ENCODE assay signal across 19 cellular contexts in genomic region chr9:130356033-130356432, GRCh38.
A peak's percentile ranks its signal among the peaks of the same experiment; 100 is the strongest.
DNase-seq lines count a peak whose midpoint lies in the region; ATAC-seq, FAIRE-seq and TF ChIP-seq lines count a peak whose summit lies in the region.
"Had no signal": no experiment of that assay in that cellular context is flagged by ENCODE, and none has a peak within 500 bp of the region (broad histone marks: within the 10 kb centered on the region; RNA-seq: fewer than 3 reads in every experiment).

No MANE protein-coding gene starts in this region.

- no peak overlapping the region for H3K9ac ChIP-seq in BLaER1 treated with 17β-estradiol and CSF1 and Interleukin-3, amounts not matched to agents 10 nM and 100 nM
- no peak overlapping the region for H3K9ac ChIP-seq in H1 (replicated peaks in 1 of 4; ENCODE audit: extremely low read depth in 1 of 4, low read depth in 3 of 4, low read length in 3 of 4)

- no peak overlapping the region for H3K27ac ChIP-seq in BLaER1 treated with 17β-estradiol and CSF1 and Interleukin-3, amounts not matched to agents 10 nM and 100 nM
- H3K27ac ChIP-seq in HEK293 (ENCODE audit: extremely low read depth, low read depth, low read length) (no peak overlapping the region), H1 (ENCODE audit: low read depth, low read length) (no peak overlapping the region)
- H3K27ac ChIP-seq: C4-2B had no signal

- no peak overlapping the region for H2BK20ac ChIP-seq in H1 (ENCODE audit: low read length)

- no peak overlapping the region for H3K56ac ChIP-seq in H1 (replicated peaks; ENCODE audit: insufficient read length, low read depth, low read length)

- DNase-seq in H1 (ENCODE audit: low read depth in 1 of 2, low spot score in 2 of 2) (no peak), DMS79 treated with DMSO at 0.1 percent for 48 hours (lab: John Stamatoyannopoulos, UW) (no peak), G401 (ENCODE audit: low spot score) (no peak)
- DNase-seq: Caco-2; CD4-positive, CD25-positive, alpha-beta regulatory T cell; CD8-positive, alpha-beta T cell; DMS153; EL; GF-D8; GOT3; H9; HFFc6 had no signal

- no peak for FAIRE-seq in H1 (lab: Jason Lieb, UNC)
- FAIRE-seq: GM12891, GM18507 had no signal

- H2BK5ac ChIP-seq in H1 (ENCODE audit: low read depth, low read length): no peak overlapping the region

- H3K23me2 ChIP-seq in H1 (ENCODE audit: low read depth, low read length): peaks cover 13% of the 10 kb centered on the region; the same call in 1 of the 2 replicates

- no peak overlapping the region for H3K4ac ChIP-seq in H1 (replicated peaks; ENCODE audit: insufficient read length, low read depth, low read length)

- no peak overlapping the region for H3K4me3 ChIP-seq in BLaER1 treated with 17β-estradiol and CSF1 and Interleukin-3, amounts not matched to agents 10 nM and 100 nM
- no peak overlapping the region for H3K4me3 ChIP-seq in HEK293 (ENCODE audit: low read depth, low read length)
- no peak overlapping the region for H3K4me3 ChIP-seq in H1 (ENCODE audit: extremely low read depth in 1 of 4, insufficient read depth in 2 of 4, low read depth in 3 of 4, low read length in 4 of 4)

- 89% methylated on average over 13 of the region's 13 CpGs; no CpG with 5 or more reads in 1 of the 2 experiments for WGBS in H1 (ENCODE audit: extremely low coverage in 1 of 2, insufficient coverage in 1 of 2, insufficient read length in 1 of 2, insufficient replicate concordance in 2 of 2, low coverage in 1 of 2, low lambda C conversion rate in 2 of 2, missing lambda C conversion rate in 1 of 2), 2 experiments

- H4K20me1 ChIP-seq in BLaER1 treated with 17β-estradiol and CSF1 and Interleukin-3, amounts not matched to agents 10 nM and 100 nM: no peaks in the 10 kb centered on the region
- H4K20me1 ChIP-seq in H1 (replicated peaks in 1 of 2; ENCODE audit: control insufficient read depth in 1 of 2, insufficient read depth in 2 of 2, low read length in 2 of 2): peaks cover 0 to 1% of the 10 kb centered on the region in 2 experiments

- H3K36me3 ChIP-seq in BLaER1 treated with 17β-estradiol and CSF1 and Interleukin-3, amounts not matched to agents 10 nM and 100 nM: no peaks in the 10 kb centered on the region
- H3K36me3 ChIP-seq in HEK293 (ENCODE audit: control insufficient read depth in 2 of 2, insufficient read depth in 1 of 2, low read length in 2 of 2) (no peaks in the 10 kb centered on the region), H1 (ENCODE audit: control insufficient read depth in 2 of 4, insufficient read depth in 4 of 4, low read length in 3 of 4) (no peaks in the 10 kb centered on the region; a peak in 1 of 8 replicates)

- POLR2A ChIA-PET in HEK293 (lab: Yijun Ruan, JAX) (no interaction called here), H1 (lab: Charles Lee; ENCODE audit: partially characterized antibody) (interaction anchor here (1.3 to 1.9 kb wide), 2 partner anchors 9 to 14 kb away, joined by 5 to 6 read pairs; no protein-coding TSS in a partner anchor)

- in situ Hi-C loops in G401 (cut with HindIII; ENCODE audit: low sequenced_read_pairs): no loop called here

- no peak overlapping the region for H3K23ac ChIP-seq in H1 (ENCODE audit: insufficient read length)

- H3K4me1 ChIP-seq in BLaER1 treated with 17β-estradiol and CSF1 and Interleukin-3, amounts not matched to agents 10 nM and 100 nM: peaks cover 17 to 46% (median 34%) of the 10 kb centered on the region in 10 experiments
- H3K4me1 ChIP-seq in HEK293 (ENCODE audit: control insufficient read depth, insufficient read depth, low read length) (no peaks in the 10 kb centered on the region), H1 (replicated peaks in 1 of 4; ENCODE audit: control insufficient read depth in 3 of 4, insufficient read depth in 4 of 4, low read length in 3 of 4) (no peaks in the 10 kb centered on the region)
- H3K4me1 ChIP-seq: Caco-2 had no signal

- TF ChIP-seq CTCF in HEK293 (tag by site-specific recombination; IDR thresholded peaks at IDR 0.05): no peak
- TF ChIP-seq CTCF in H1 (IDR thresholded peaks at IDR 0.05; ENCODE audit: control extremely low read depth in 1 of 3, insufficient read depth in 1 of 3, low read depth in 1 of 3, low read length in 3 of 3): no peak

- no peak overlapping the region for H2BK15ac ChIP-seq in H1 (ENCODE audit: low read length)

- H2AK5ac ChIP-seq in H1 (ENCODE audit: low read depth, low read length): no peak overlapping the region

- no peak for TF ChIP-seq POLR2A in H1 (IDR thresholded peaks at IDR 0.05; ENCODE audit: control extremely low read depth in 1 of 2, low read depth in 2 of 2, low read length in 2 of 2)

- H3K9me3 ChIP-seq in BLaER1 treated with 17β-estradiol and CSF1 and Interleukin-3, amounts not matched to agents 10 nM and 100 nM (replicated peaks in 1 of 11): peaks cover 0 to 19% (median 11%) of the 10 kb centered on the region in 11 experiments; a peak in 11 of 22 replicates
- H3K9me3 ChIP-seq in HEK293 (ENCODE audit: control insufficient read depth, insufficient read depth, low read depth, low read length) (no peaks in the 10 kb centered on the region), H1 (ENCODE audit: insufficient read depth in 2 of 2, low read depth in 1 of 2, low read length in 1 of 2) (no peaks in the 10 kb centered on the region)
- H3K9me3 ChIP-seq: Caco-2 had no signal

- H3K18ac ChIP-seq in H1 (ENCODE audit: extremely low read depth, low read length): no peak overlapping the region

- H4K91ac ChIP-seq in H1 (replicated peaks; ENCODE audit: insufficient read length, low read length): no peak overlapping the region

- H3K4me2 ChIP-seq in BLaER1 treated with 17β-estradiol and CSF1 and Interleukin-3, amounts not matched to agents 10 nM and 100 nM: peak overlapping the region in 6 of 11 experiments; percentile 1 to 45 (median 14); a peak in 8 of 22 replicates
- no peak overlapping the region for H3K4me2 ChIP-seq in H1 (ENCODE audit: insufficient read depth in 1 of 2, low read depth in 2 of 2, low read length in 2 of 2)

- no peak overlapping the region for H2BK120ac ChIP-seq in H1 (replicated peaks; ENCODE audit: low read depth, low read length)

- CTCF ChIA-PET in HEK293 (lab: Yijun Ruan, JAX) (interaction anchor here (0.6 kb wide), 1 partner anchor 92 kb away, joined by 3 read pairs; no protein-coding TSS in a partner anchor), H1 (lab: Charles Lee; ENCODE audit: partially characterized antibody) (interaction anchor here (0.6 to 1.3 kb wide), 6 partner anchors 15 to 232 kb away, joined by 3 to 4 read pairs (median 3); no protein-coding TSS in a partner anchor)

- H3K14ac ChIP-seq in H1 (ENCODE audit: insufficient read length): no peak overlapping the region

- no peak for TF ChIP-seq RAD21 in H1 (IDR thresholded peaks at IDR 0.05 in 1 of 2, conservative IDR thresholded peaks at IDR 0.05 in 1 of 2; ENCODE audit: low read depth in 2 of 2, low read length in 2 of 2)

- no peak overlapping the region for H2BK12ac ChIP-seq in H1 (ENCODE audit: low read depth, low read length)

- H2AFZ ChIP-seq in H1 (ENCODE audit: low read length): no peak overlapping the region

- 0 out of 2 replicates have a peak overlapping the region, but pooled peaks have one; percentile 35 for H4K8ac ChIP-seq in H1 (ENCODE audit: extremely low read depth, insufficient read depth, low read length)

- H3K27me3 ChIP-seq in BLaER1 treated with 17β-estradiol and CSF1 and Interleukin-3, amounts not matched to agents 10 nM and 100 nM: no peaks in the 10 kb centered on the region
- no peaks in the 10 kb centered on the region for H3K27me3 ChIP-seq in H1 (replicated peaks in 1 of 4; ENCODE audit: control insufficient read depth in 3 of 4, extremely low read depth in 1 of 4, insufficient read depth in 3 of 4, low read length in 3 of 4)

- H3K79me2 ChIP-seq in H1 (ENCODE audit: control insufficient read depth in 1 of 2, insufficient read depth in 2 of 2, low read length in 2 of 2): no peaks in the 10 kb centered on the region

- no peaks in the 10 kb centered on the region for H3K79me1 ChIP-seq in H1 (ENCODE audit: low read depth, low read length)

- TF ChIP-seq EP300 in H1 (IDR thresholded peaks at IDR 0.05; ENCODE audit: borderline replicate concordance in 1 of 2, low read depth in 2 of 2, low read length in 2 of 2): no peak

- no peak for ATAC-seq in GM21528 (IDR thresholded peaks at IDR 0.05; ENCODE audit: low FRiP score, unreplicated experiment)
- ATAC-seq: CD8-positive, alpha-beta T cell; HCT116 had no signal

- no peak overlapping the region for H4K5ac ChIP-seq in H1 (ENCODE audit: insufficient read length, low read depth, low read length)

TF ChIP-seq in HEK293, 187 proteins besides CTCF, POLR2A, EP300 and RAD21:
- TF ChIP-seq ZNF175 (tag by site-specific recombination; IDR thresholded peaks at IDR 0.05): no peak
- TF ChIP-seq KLF9 (tag by site-specific recombination; IDR thresholded peaks at IDR 0.05; ENCODE audit: low read depth): peak; percentile 35; the same call in 1 of the 2 replicates
- TF ChIP-seq ZFHX2 (tag by site-specific recombination; conservative IDR thresholded peaks at IDR 0.05): 0 out of 2 replicates have a peak, but pooled peaks have one; percentile 11

TF ChIP-seq in H1, 55 proteins besides CTCF, POLR2A, EP300 and RAD21:
- TF ChIP-seq SIX5 (IDR thresholded peaks at IDR 0.05; ENCODE audit: low read depth, low read length) (no peak), JUN (IDR thresholded peaks at IDR 0.05; ENCODE audit: low read depth, low read length) (no peak), YY1 (IDR thresholded peaks at IDR 0.05; ENCODE audit: low read depth, low read length) (no peak), CHD2 (IDR thresholded peaks at IDR 0.05; ENCODE audit: low read length) (no peak), NRF1 (IDR thresholded peaks at IDR 0.05; ENCODE audit: low read depth, low read length) (no peak)
TF ChIP-seq in H1: peak in this region for 0.

Comparison
In these comparisons a context has a peak if more than half of its experiments do, and no peak if none do; other contexts are left out.
1. H3K4me2 ChIP-seq: peak in BLaER1 treated with 17β-estradiol and CSF1 and Interleukin-3, amounts not matched to agents 10 nM and 100 nM (6 of 11); none in H1 (0 of 2).